20 cellular contexts compared by ENCODE assay signal in genomic region chr2:228853151-228853550, GRCh38.
"Had no signal": no experiment of that assay in that cellular context is flagged by ENCODE, and none has a peak within 500 bp of the region (broad histone marks: within the 10 kb centered on the region; RNA-seq: fewer than 3 reads in every experiment).

No MANE protein-coding gene starts in this region.

- DNase-seq: activated CD4-positive, alpha-beta memory T cell treated with anti-CD3 and anti-CD28 coated beads, Interleukin-2, amount 10 ng/mL, durations not matched to agents 7 days and 5 days; activated CD4-positive, alpha-beta T cell treated with anti-CD3 and anti-CD28 coated beads, Interleukin-2, amount 10 ng/mL, durations not matched to agents 24 days and 14 days; activated CD8-positive, alpha-beta memory T cell treated with anti-CD3 and anti-CD28 coated beads, Interleukin-2, amount 50 U/mL, for 48 hours; activated T-cell treated with anti-CD3 and anti-CD28 coated beads, Interleukin-2, amount 50 U/mL, for 24 hours; esophagus squamous epithelium; left lung; naive B cell; nephron progenitor cell; ovary; right lobe of liver; stimulated activated CD4-positive, alpha-beta T cell treated with anti-CD3 and anti-CD28 coated beads, Interleukin-2, amount 100 ng/mL, for 48 hours; stimulated activated naive CD4-positive, alpha-beta T cell treated with Interleukin-2 at 50 U/mL for 16 hours had no signal

- H3K4me2 ChIP-seq: hepatocyte had no signal

- H3K27me3 ChIP-seq: breast epithelium, esophagus squamous epithelium, hepatocyte, left lung, ovary, right lobe of liver, tibial nerve had no signal

- H3K27ac ChIP-seq: breast epithelium, epithelial cell of prostate, esophagus squamous epithelium, hepatocyte, left lung, ovary, right lobe of liver, tibial nerve, VCaP had no signal

- H3K4me3 ChIP-seq: breast epithelium, esophagus squamous epithelium, hepatocyte, left lung, lung, ovary, right lobe of liver, tibial nerve had no signal

- H3K4me1 ChIP-seq: breast epithelium, esophagus squamous epithelium, left lung, right lobe of liver, tibial nerve had no signal

- H3K36me3 ChIP-seq: breast epithelium, esophagus squamous epithelium, left lung, ovary, right lobe of liver, tibial nerve had no signal

- ATAC-seq: activated CD4-positive, CD25-positive, alpha-beta regulatory T cell treated with anti-CD3 and anti-CD28 coated beads, Interleukin-2, amount 50 U/mL, for 24 hours; left lung; right lobe of liver had no signal

- FAIRE-seq: frontal cortex had no signal

- H2AFZ ChIP-seq: hepatocyte had no signal

- H3K79me2 ChIP-seq: hepatocyte had no signal

- H3K9me3 ChIP-seq: breast epithelium, esophagus squamous epithelium, left lung, ovary, right lobe of liver, tibial nerve had no signal
